ENCODE assay signal across 23 cellular contexts in the genomic region with DNA sequence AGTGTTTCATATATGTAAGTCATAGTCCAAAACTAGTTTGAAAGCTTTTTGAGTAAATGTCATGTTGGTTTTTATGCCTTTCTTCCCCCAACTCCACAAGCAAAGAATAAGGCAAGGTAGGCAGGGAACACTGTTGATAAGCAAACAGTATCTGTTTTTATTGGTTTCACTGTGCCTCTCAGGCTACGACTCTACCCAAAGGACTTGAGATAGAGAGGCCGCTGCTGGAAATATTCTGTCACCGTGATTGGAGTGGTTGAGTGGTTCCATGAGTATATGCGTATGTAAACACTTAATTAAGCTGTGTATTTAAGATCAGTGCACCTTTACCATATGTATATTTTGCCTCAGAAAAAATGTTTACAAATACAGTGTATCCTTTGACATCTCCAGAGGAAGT.
DNase-seq lines count a peak whose midpoint lies in the region; TF ChIP-seq lines count a peak whose summit lies in the region.
"Had no signal": no experiment of that assay in that cellular context is flagged by ENCODE, and none has a peak within 500 bp of the region (broad histone marks: within the 10 kb centered on the region; RNA-seq: fewer than 3 reads in every experiment).

No MANE protein-coding gene starts in this region.

- H2AFZ ChIP-seq in neural progenitor cell (replicated peaks), result no peak overlapping the region

- no peak overlapping the region for H3K4me2 ChIP-seq in neural progenitor cell

- no peak overlapping the region for H3K4me3 Mint-ChIP-seq in neural progenitor cell
- H3K4me3 Mint-ChIP-seq: B cell, memory B cell, naive B cell had no signal

- H3K27me3 ChIP-seq in neural progenitor cell (no peaks in the 10 kb centered on the region), stomach (no peaks in the 10 kb centered on the region)
- H3K27me3 ChIP-seq: foreskin keratinocyte, uterus had no signal

- peak; percentile 14 to 51 for DNase-seq in NCI-H2081 (lab: John Stamatoyannopoulos, UW)
- no peak for DNase-seq in NCI-H2081 treated with DMSO at 0.1 percent for 48 hours (lab: John Stamatoyannopoulos, UW)
- peak; percentile 77 for DNase-seq in NCI-H128 (lab: John Stamatoyannopoulos, UW; ENCODE audit: unreplicated experiment)
- peak; percentile 84 for DNase-seq in NCI-H510A treated with DMSO at 0.1 percent for 48 hours (lab: John Stamatoyannopoulos, UW)
- no peak for DNase-seq in neural progenitor cell (ENCODE audit: low spot score)
- DNase-seq in hypothalamus (lab: John Stamatoyannopoulos, UW), result no peak
- no peak for DNase-seq in stomach
- DNase-seq in iPS-NIHi7 (ENCODE audit: extremely low spot score), result no peak
- DNase-seq: activated CD4-positive, alpha-beta T cell treated with anti-CD3 and anti-CD28 coated beads, Interleukin-2, amount 50 U/mL, for 4 hours; activated naive CD4-positive, alpha-beta T cell treated with Interleukin-2 at 50 U/mL for 16 hours; anterior cingulate cortex; central memory CD4-positive, alpha-beta T cell; foreskin keratinocyte; KG1; naive B cell; NCI-H524; SIG-M5; stimulated activated CD4-positive, alpha-beta T cell treated with anti-CD3 and anti-CD28 coated beads, Interleukin-15, amount 100 ng/mL, for 24 hours; substantia nigra; T-helper 1 cell; uterus had no signal

- 39 to 66% (median 60%) methylated on average over 4 of the region's 4 CpGs for WGBS in stomach, 5 donors

- H3K4me3 ChIP-seq in neural progenitor cell, result no peak overlapping the region
- H3K4me3 ChIP-seq in stomach, result no peak overlapping the region
- H3K4me3 ChIP-seq: uterus had no signal

- no peaks in the 10 kb centered on the region for H3K9me3 ChIP-seq in neural progenitor cell (ENCODE audit: low read depth)
- H3K9me3 ChIP-seq in stomach, result no peaks in the 10 kb centered on the region
- H3K9me3 ChIP-seq: uterus had no signal

- H3K27ac ChIP-seq in neural progenitor cell, result no peak overlapping the region
- no peak overlapping the region for H3K27ac ChIP-seq in stomach
- H3K27ac ChIP-seq: foreskin keratinocyte, uterus had no signal

- H3K9me3 Mint-ChIP-seq in neural progenitor cell, result no peaks in the 10 kb centered on the region
- H3K9me3 Mint-ChIP-seq: memory B cell, naive B cell had no signal

- no peak for TF ChIP-seq EP300 in stomach (IDR thresholded peaks at IDR 0.05)

- H3K36me3 Mint-ChIP-seq in neural progenitor cell, result no peaks in the 10 kb centered on the region

- H4K20me1 ChIP-seq in neural progenitor cell (ENCODE audit: low read depth), result no peaks in the 10 kb centered on the region

- no peak for TF ChIP-seq CTCF in neural progenitor cell (IDR thresholded peaks at IDR 0.05)
- TF ChIP-seq CTCF in stomach (IDR thresholded peaks at IDR 0.05), result no peak

- no peaks in the 10 kb centered on the region for H3K36me3 ChIP-seq in neural progenitor cell
- no peaks in the 10 kb centered on the region for H3K36me3 ChIP-seq in stomach
- H3K36me3 ChIP-seq: uterus had no signal

- no peaks in the 10 kb centered on the region for H3F3A ChIP-seq in neural progenitor cell (ENCODE audit: low read depth)

- peaks cover 18% of the 10 kb centered on the region for H3K4me1 Mint-ChIP-seq in neural progenitor cell

- no peaks in the 10 kb centered on the region for H3K79me2 ChIP-seq in neural progenitor cell (ENCODE audit: low read depth)

- H3K4me1 ChIP-seq in neural progenitor cell, result no peaks in the 10 kb centered on the region
- H3K4me1 ChIP-seq in stomach, result peaks cover 0 to 4% (median 0%) of the 10 kb centered on the region in 4 donors
- H3K4me1 ChIP-seq: foreskin keratinocyte, uterus had no signal

- peak overlapping the region; percentile 85 for H3K27ac Mint-ChIP-seq in neural progenitor cell
- H3K27ac Mint-ChIP-seq: B cell, memory B cell had no signal

- H3K27me3 Mint-ChIP-seq in neural progenitor cell (ENCODE audit: insufficient read depth, low read depth), result peaks cover 3% of the 10 kb centered on the region
- H3K27me3 Mint-ChIP-seq: B cell, memory B cell, naive B cell had no signal

- intact Hi-C loops in stomach (cut with DNase I; ENCODE audit: low total_unique reads), result no loop called here

- no peak for TF ChIP-seq POLR2A in stomach (IDR thresholded peaks at IDR 0.05)

- H3K9ac ChIP-seq in neural progenitor cell, result no peak overlapping the region

Comparison
In these comparisons a context has a peak if more than half of its experiments do, and no peak if none do; other contexts are left out.
1. DNase-seq: peak in NCI-H2081 (2 of 2), NCI-H128 (single experiment) and NCI-H510A treated with DMSO at 0.1 percent for 48 hours (single experiment); none in NCI-H2081 treated with DMSO at 0.1 percent for 48 hours (single experiment), neural progenitor cell (single experiment), hypothalamus (0 of 51), stomach (single experiment) and iPS-NIHi7 (single experiment).